ENCODE assay signal across 34 cellular contexts in the genomic region with DNA sequence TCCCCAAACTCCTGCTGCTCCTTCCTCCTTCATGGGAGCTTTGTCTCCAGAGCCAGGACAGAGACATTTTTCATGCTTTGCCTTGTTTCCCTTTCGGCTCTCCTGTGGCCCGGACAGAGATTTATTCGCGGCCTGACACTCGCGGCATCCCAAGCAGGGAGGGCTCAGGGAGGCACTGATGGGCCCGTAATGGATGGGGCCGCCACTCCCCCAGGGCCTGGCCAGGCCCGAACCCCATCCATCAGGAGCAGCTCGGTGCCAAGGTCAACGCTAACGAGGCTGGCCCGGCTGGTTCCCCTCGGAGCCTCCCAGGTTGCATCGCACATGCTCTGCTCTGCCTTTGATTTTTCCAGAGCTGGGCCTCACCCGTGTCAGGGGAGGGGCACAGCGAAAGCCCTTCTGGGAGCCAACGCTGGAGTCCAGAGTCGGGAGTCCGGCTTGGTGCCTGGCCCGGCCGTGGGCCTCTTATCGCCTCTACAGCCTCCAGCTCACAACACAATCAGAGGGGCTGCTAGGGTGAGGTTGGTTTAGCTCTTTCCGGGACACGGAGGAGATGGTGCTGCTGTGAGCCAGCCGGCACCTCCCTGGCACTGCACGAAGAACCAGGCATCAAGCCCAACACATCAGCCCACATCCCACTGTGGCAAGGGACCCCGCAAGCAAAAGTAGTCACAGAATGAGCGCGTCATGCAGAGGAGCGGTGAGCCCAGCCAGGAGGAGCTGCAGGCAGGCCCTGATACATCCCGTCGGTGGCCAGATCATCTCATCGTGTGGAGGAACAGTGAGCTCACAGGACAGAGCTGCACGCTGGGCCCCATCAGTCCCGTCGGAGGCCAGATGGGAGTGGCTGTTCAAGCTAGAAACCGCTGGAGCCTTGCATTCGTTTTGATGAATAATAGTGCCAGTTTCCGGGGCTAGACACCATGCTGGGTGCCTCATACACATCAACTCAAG.
A peak's percentile ranks its signal among the peaks of the same experiment; 100 is the strongest.
DNase-seq lines count a peak whose midpoint lies in the region; ATAC-seq and TF ChIP-seq lines count a peak whose summit lies in the region.
"Had no signal": no experiment of that assay in that cellular context is flagged by ENCODE, and none has a peak within 500 bp of the region (broad histone marks: within the 10 kb centered on the region; RNA-seq: fewer than 3 reads in every experiment).

No MANE protein-coding gene starts in this region.

- no peaks in the 10 kb centered on the region for H3K4me1 ChIP-seq in GM23248 (ENCODE audit: insufficient read depth)
- H3K4me1 ChIP-seq: ascending aorta, foreskin keratinocyte, Peyer's patch, suprapubic skin had no signal

- H2AFZ ChIP-seq in GM23248, result no peak overlapping the region

- peaks cover 11% of the 10 kb centered on the region for H3K4me1 Mint-ChIP-seq in mesothelial cell of epicardium
- peaks cover 3 to 10% of the 10 kb centered on the region in 2 donors for H3K4me1 Mint-ChIP-seq in stimulated activated naive B cell treated with anti-CD40 and anti-IgM and Interleukin-4, amounts not matched to agents 10 μg/mL and 1 μg/mL and 100 μg/mL, for 72 hours
- H3K4me1 Mint-ChIP-seq: activated naive CD8-positive, alpha-beta T cell treated with anti-CD3 and anti-CD28 coated beads for 36 hours had no signal

- H4K20me1 ChIP-seq in GM23248 (ENCODE audit: insufficient read depth), result no peaks in the 10 kb centered on the region

- no peaks in the 10 kb centered on the region for H3K36me3 ChIP-seq in GM23248 (ENCODE audit: low read depth)
- H3K36me3 ChIP-seq: ascending aorta, BE2C, Peyer's patch, suprapubic skin had no signal

- no peaks in the 10 kb centered on the region for H3K9me3 Mint-ChIP-seq in mesothelial cell of epicardium
- H3K9me3 Mint-ChIP-seq in stimulated activated naive B cell treated with anti-CD40 and anti-IgM and Interleukin-4, amounts not matched to agents 10 μg/mL and 1 μg/mL and 100 μg/mL, for 72 hours, result no peaks in the 10 kb centered on the region
- H3K9me3 Mint-ChIP-seq: activated CD4-positive, alpha-beta T cell treated with anti-CD3 and anti-CD28 coated beads, Interleukin-2, amount 10 ng/mL, durations not matched to agents 7 days and 5 days; activated naive CD8-positive, alpha-beta T cell treated with anti-CD3 and anti-CD28 coated beads for 36 hours; CD8-positive, alpha-beta T cell; H9; WTC11 had no signal

- H3K36me3 Mint-ChIP-seq in mesothelial cell of epicardium, result no peaks in the 10 kb centered on the region
- no peaks in the 10 kb centered on the region for H3K36me3 Mint-ChIP-seq in stimulated activated naive B cell treated with anti-CD40 and anti-IgM and Interleukin-4, amounts not matched to agents 10 μg/mL and 1 μg/mL and 100 μg/mL, for 72 hours
- H3K36me3 Mint-ChIP-seq: activated naive CD8-positive, alpha-beta T cell treated with anti-CD3 and anti-CD28 coated beads for 36 hours; CD8-positive, alpha-beta T cell; WTC11 had no signal

- H3K27me3 Mint-ChIP-seq in mesothelial cell of epicardium (ENCODE audit: low read depth), result peaks cover 56% of the 10 kb centered on the region
- peaks cover 7 to 41% of the 10 kb centered on the region in 2 donors for H3K27me3 Mint-ChIP-seq in stimulated activated naive B cell treated with anti-CD40 and anti-IgM and Interleukin-4, amounts not matched to agents 10 μg/mL and 1 μg/mL and 100 μg/mL, for 72 hours

- H3K9me3 ChIP-seq in GM23248 (ENCODE audit: low read depth), result no peaks in the 10 kb centered on the region
- H3K9me3 ChIP-seq: ascending aorta, BE2C, Peyer's patch, suprapubic skin had no signal

- no peaks in the 10 kb centered on the region for H3K79me2 ChIP-seq in GM23248 (ENCODE audit: insufficient read depth)

- peak overlapping the region; percentile 77 for H3K27ac Mint-ChIP-seq in mesothelial cell of epicardium
- H3K27ac Mint-ChIP-seq in stimulated activated naive B cell treated with anti-CD40 and anti-IgM and Interleukin-4, amounts not matched to agents 10 μg/mL and 1 μg/mL and 100 μg/mL, for 72 hours, result peak overlapping the region; percentile 20
- H3K27ac Mint-ChIP-seq: activated CD4-positive, alpha-beta T cell treated with anti-CD3 and anti-CD28 coated beads, Interleukin-2, amount 10 ng/mL, durations not matched to agents 7 days and 5 days; activated naive CD8-positive, alpha-beta T cell treated with anti-CD3 and anti-CD28 coated beads for 36 hours; CD8-positive, alpha-beta T cell; WTC11 had no signal

- H3K9me2 ChIP-seq in GM23248 (ENCODE audit: insufficient read depth), result no peaks in the 10 kb centered on the region

- H3K27ac ChIP-seq in GM23248, result no peak overlapping the region
- H3K27ac ChIP-seq: ascending aorta, foreskin keratinocyte, Peyer's patch, skin epidermis, suprapubic skin had no signal

- no peak overlapping the region for H3K4me2 ChIP-seq in GM23248 (ENCODE audit: unreplicated experiment)

- in situ Hi-C loops in GM23248 (cut with MboI), result loop anchor here (10.0 kb wide), 1 partner anchor 285 kb away; no protein-coding TSS in a partner anchor

- H3K27me3 ChIP-seq in GM23248 (replicated peaks; ENCODE audit: insufficient read depth), result peaks cover 24% of the 10 kb centered on the region
- H3K27me3 ChIP-seq: ascending aorta, BE2C, Peyer's patch had no signal

- 31 to 33% methylated on average over 40 of the region's 40 CpGs for WGBS in GM23248 (ENCODE audit: low coverage in 1 of 2, low lambda C conversion rate in 2 of 2, missing lambda C conversion rate in 2 of 2), 2 experiments

- H3K4me3 Mint-ChIP-seq in mesothelial cell of epicardium, result no peak overlapping the region
- no peak overlapping the region for H3K4me3 Mint-ChIP-seq in stimulated activated naive B cell treated with anti-CD40 and anti-IgM and Interleukin-4, amounts not matched to agents 10 μg/mL and 1 μg/mL and 100 μg/mL, for 72 hours
- H3K4me3 Mint-ChIP-seq: activated CD4-positive, alpha-beta T cell treated with anti-CD3 and anti-CD28 coated beads, Interleukin-2, amount 10 ng/mL, durations not matched to agents 7 days and 5 days; activated naive CD8-positive, alpha-beta T cell treated with anti-CD3 and anti-CD28 coated beads for 36 hours; CD8-positive, alpha-beta T cell; H9; WTC11 had no signal

- DNase-seq in GM23248 (peak; percentile 72), cardiac fibroblast (ENCODE audit: low read depth in 2 of 2) (peak; percentile 3 to 13), mesothelial cell of epicardium (ENCODE audit: low spot score in 2 of 2, unreplicated experiment in 2 of 2) (no peak), NCI-H748 (lab: John Stamatoyannopoulos, UW; ENCODE audit: unreplicated experiment) (no peak)
- no peak for DNase-seq in stimulated activated naive B cell treated with anti-CD40 and anti-IgM and Interleukin-4, amounts not matched to agents 10 μg/mL and 1 μg/mL and 100 μg/mL, for 72 hours
- DNase-seq: ACHN; activated CD4-positive, alpha-beta T cell treated with anti-CD3 and anti-CD28 coated beads, Interleukin-2, amount 10 ng/mL, durations not matched to agents 7 days and 5 days; activated gamma-delta T cell; activated naive CD8-positive, alpha-beta T cell treated with anti-CD3 and anti-CD28 coated beads for 36 hours; activated T-cell treated with anti-CD3 and anti-CD28 coated beads, Interleukin-2, amount 50 U/mL, for 1 hour; BE2C; caudate nucleus; CD8-positive, alpha-beta T cell; erythroblast; foreskin keratinocyte; H9; head of caudate nucleus; islet precursor cell; left ventricle myocardium superior; NCI-H1436 treated with DMSO at 0.1 percent for 48 hours; NCI-H2081 treated with DMSO at 0.1 percent for 48 hours; NCI-H2227 treated with DMSO at 0.1 percent for 48 hours; NCI-H748 treated with DMSO at 0.1 percent for 48 hours; occipital lobe; Peyer's patch; retina; stimulated activated naive CD4-positive, alpha-beta T cell treated with Interleukin-2 at 50 U/mL for 16 hours; T1000 had no signal

- no peak for TF ChIP-seq CTCF in cardiac fibroblast (IDR thresholded peaks at IDR 0.05; ENCODE audit: low read depth, low read length)
- no peak for TF ChIP-seq CTCF in mesothelial cell of epicardium (IDR thresholded peaks at IDR 0.05; ENCODE audit: unreplicated experiment)

- H3F3A ChIP-seq in GM23248 (ENCODE audit: insufficient read depth), result no peaks in the 10 kb centered on the region

- H3K4me3 ChIP-seq in GM23248 (no peak overlapping the region), cardiac fibroblast (replicated peaks in 1 of 2; ENCODE audit: low read depth in 2 of 2, low read length in 2 of 2) (no peak overlapping the region)
- H3K4me3 ChIP-seq: ascending aorta, Peyer's patch, skin epidermis, suprapubic skin had no signal

- H3K9ac ChIP-seq in GM23248, result no peak overlapping the region

- no peak for ATAC-seq in stimulated activated naive B cell treated with anti-CD40 and anti-IgM and Interleukin-4, amounts not matched to agents 10 μg/mL and 1 μg/mL and 100 μg/mL, for 72 hours (replicated peaks)
- no peak for ATAC-seq in HG02870 (IDR thresholded peaks at IDR 0.05; ENCODE audit: unreplicated experiment)
- no peak for ATAC-seq in HG02973 (IDR thresholded peaks at IDR 0.05; ENCODE audit: unreplicated experiment)
- ATAC-seq: CD8-positive, alpha-beta T cell; foreskin keratinocyte; left ventricle myocardium superior; WTC11 had no signal

Comparison
In these comparisons a context has a peak if more than half of its experiments do, and no peak if none do; other contexts are left out.
1. DNase-seq: peak in GM23248 (single experiment) and cardiac fibroblast (2 of 2); none in mesothelial cell of epicardium (0 of 2), stimulated activated naive B cell treated with anti-CD40 and anti-IgM and Interleukin-4, amounts not matched to agents 10 μg/mL and 1 μg/mL and 100 μg/mL, for 72 hours (single experiment) and NCI-H748 (single experiment).